ENCODE assay signal across 2 cellular contexts in the genomic region with DNA sequence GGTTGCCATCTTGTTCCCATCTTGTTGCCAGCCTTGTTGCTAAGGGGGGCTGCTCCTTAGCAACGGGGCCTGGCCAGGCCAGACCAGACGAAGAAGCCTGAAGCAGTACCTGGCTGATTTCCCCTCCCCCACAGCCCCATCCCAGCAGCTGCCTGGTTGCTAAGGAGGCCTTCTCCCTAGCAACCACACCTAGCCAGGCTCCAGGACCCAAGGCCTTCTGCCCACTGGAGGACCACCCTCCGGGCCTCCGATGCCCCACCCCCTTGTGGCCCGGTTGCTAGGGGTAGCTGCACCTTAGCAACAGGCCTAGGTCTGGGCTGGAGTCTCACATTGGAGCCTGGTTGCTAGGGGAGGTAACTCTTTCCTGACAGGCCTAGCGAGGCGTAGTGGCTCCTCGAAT.
TF ChIP-seq lines count a peak whose summit lies in the region.

No MANE protein-coding gene starts in this region.

TF ChIP-seq in SK-N-SH, 30 proteins besides CTCF, POLR2A, EP300 and RAD21 (continued from another document):
- TF ChIP-seq, protein P1, sequence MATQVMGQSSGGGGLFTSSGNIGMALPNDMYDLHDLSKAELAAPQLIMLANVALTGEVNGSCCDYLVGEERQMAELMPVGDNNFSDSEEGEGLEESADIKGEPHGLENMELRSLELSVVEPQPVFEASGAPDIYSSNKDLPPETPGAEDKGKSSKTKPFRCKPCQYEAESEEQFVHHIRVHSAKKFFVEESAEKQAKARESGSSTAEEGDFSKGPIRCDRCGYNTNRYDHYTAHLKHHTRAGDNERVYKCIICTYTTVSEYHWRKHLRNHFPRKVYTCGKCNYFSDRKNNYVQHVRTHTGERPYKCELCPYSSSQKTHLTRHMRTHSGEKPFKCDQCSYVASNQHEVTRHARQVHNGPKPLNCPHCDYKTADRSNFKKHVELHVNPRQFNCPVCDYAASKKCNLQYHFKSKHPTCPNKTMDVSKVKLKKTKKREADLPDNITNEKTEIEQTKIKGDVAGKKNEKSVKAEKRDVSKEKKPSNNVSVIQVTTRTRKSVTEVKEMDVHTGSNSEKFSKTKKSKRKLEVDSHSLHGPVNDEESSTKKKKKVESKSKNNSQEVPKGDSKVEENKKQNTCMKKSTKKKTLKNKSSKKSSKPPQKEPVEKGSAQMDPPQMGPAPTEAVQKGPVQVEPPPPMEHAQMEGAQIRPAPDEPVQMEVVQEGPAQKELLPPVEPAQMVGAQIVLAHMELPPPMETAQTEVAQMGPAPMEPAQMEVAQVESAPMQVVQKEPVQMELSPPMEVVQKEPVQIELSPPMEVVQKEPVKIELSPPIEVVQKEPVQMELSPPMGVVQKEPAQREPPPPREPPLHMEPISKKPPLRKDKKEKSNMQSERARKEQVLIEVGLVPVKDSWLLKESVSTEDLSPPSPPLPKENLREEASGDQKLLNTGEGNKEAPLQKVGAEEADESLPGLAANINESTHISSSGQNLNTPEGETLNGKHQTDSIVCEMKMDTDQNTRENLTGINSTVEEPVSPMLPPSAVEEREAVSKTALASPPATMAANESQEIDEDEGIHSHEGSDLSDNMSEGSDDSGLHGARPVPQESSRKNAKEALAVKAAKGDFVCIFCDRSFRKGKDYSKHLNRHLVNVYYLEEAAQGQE (IDR thresholded peaks at IDR 0.05; ENCODE audit: low read depth, low read length), result no peak
- TF ChIP-seq, protein P2, sequence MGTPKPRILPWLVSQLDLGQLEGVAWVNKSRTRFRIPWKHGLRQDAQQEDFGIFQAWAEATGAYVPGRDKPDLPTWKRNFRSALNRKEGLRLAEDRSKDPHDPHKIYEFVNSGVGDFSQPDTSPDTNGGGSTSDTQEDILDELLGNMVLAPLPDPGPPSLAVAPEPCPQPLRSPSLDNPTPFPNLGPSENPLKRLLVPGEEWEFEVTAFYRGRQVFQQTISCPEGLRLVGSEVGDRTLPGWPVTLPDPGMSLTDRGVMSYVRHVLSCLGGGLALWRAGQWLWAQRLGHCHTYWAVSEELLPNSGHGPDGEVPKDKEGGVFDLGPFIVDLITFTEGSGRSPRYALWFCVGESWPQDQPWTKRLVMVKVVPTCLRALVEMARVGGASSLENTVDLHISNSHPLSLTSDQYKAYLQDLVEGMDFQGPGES (IDR thresholded peaks at IDR 0.05; ENCODE audit: low read depth, low read length), result no peak
- TF ChIP-seq TEAD4 (IDR thresholded peaks at IDR 0.05; ENCODE audit: borderline replicate concordance, insufficient read depth) (no peak), GABPA (IDR thresholded peaks at IDR 0.05; ENCODE audit: low read depth) (no peak)

TF ChIP-seq in SK-N-SH treated with all-trans-retinoic acid at 6 μM for 48 hours, 23 proteins besides CTCF, POLR2A, EP300 and RAD21 (continued from another document):
- TF ChIP-seq, protein P3, sequence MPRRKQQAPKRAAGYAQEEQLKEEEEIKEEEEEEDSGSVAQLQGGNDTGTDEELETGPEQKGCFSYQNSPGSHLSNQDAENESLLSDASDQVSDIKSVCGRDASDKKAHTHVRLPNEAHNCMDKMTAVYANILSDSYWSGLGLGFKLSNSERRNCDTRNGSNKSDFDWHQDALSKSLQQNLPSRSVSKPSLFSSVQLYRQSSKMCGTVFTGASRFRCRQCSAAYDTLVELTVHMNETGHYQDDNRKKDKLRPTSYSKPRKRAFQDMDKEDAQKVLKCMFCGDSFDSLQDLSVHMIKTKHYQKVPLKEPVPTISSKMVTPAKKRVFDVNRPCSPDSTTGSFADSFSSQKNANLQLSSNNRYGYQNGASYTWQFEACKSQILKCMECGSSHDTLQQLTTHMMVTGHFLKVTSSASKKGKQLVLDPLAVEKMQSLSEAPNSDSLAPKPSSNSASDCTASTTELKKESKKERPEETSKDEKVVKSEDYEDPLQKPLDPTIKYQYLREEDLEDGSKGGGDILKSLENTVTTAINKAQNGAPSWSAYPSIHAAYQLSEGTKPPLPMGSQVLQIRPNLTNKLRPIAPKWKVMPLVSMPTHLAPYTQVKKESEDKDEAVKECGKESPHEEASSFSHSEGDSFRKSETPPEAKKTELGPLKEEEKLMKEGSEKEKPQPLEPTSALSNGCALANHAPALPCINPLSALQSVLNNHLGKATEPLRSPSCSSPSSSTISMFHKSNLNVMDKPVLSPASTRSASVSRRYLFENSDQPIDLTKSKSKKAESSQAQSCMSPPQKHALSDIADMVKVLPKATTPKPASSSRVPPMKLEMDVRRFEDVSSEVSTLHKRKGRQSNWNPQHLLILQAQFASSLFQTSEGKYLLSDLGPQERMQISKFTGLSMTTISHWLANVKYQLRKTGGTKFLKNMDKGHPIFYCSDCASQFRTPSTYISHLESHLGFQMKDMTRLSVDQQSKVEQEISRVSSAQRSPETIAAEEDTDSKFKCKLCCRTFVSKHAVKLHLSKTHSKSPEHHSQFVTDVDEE (CRISPR knock-in tag; IDR thresholded peaks at IDR 0.05), result no peak
